1 cellular context compared by ENCODE assay signal in the genomic region with DNA sequence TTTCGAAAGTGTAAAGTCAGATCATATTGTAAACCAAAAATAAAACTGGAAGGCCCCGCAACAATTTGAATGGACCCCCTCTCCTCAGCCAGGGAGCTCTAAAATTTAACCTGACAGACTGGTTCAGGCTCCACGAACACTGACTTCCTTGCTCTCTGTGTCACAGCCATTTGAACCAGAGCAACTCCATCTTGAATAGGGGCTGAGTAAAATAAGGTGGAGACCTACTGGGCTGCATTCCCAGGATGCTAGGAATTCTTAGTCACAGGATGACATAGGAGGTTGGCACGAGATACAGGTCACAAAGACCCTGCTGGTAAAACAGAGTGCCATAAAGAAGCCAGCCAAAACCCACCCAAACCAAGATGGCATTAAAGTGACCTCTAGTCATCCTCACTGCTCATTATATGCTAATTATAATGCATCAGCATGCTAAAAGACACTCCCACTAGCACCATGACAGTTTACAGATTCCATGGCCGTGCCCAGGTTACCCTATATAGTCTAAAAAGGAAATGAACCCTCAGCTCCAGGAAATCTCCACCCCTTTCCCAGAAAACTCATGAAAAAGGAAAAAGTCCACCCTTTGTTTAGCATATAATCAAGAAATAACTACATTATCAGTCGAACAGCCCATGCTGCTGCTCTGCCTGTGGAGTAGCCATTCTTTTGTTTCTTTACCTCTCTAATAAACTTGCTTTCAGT.
TF ChIP-seq lines count a peak whose summit lies in the region.

No MANE protein-coding gene starts in this region.

TF ChIP-seq in K562, 482 proteins besides CTCF, POLR2A, EP300 and RAD21 (continued from another document):
- TF ChIP-seq, protein P1, sequence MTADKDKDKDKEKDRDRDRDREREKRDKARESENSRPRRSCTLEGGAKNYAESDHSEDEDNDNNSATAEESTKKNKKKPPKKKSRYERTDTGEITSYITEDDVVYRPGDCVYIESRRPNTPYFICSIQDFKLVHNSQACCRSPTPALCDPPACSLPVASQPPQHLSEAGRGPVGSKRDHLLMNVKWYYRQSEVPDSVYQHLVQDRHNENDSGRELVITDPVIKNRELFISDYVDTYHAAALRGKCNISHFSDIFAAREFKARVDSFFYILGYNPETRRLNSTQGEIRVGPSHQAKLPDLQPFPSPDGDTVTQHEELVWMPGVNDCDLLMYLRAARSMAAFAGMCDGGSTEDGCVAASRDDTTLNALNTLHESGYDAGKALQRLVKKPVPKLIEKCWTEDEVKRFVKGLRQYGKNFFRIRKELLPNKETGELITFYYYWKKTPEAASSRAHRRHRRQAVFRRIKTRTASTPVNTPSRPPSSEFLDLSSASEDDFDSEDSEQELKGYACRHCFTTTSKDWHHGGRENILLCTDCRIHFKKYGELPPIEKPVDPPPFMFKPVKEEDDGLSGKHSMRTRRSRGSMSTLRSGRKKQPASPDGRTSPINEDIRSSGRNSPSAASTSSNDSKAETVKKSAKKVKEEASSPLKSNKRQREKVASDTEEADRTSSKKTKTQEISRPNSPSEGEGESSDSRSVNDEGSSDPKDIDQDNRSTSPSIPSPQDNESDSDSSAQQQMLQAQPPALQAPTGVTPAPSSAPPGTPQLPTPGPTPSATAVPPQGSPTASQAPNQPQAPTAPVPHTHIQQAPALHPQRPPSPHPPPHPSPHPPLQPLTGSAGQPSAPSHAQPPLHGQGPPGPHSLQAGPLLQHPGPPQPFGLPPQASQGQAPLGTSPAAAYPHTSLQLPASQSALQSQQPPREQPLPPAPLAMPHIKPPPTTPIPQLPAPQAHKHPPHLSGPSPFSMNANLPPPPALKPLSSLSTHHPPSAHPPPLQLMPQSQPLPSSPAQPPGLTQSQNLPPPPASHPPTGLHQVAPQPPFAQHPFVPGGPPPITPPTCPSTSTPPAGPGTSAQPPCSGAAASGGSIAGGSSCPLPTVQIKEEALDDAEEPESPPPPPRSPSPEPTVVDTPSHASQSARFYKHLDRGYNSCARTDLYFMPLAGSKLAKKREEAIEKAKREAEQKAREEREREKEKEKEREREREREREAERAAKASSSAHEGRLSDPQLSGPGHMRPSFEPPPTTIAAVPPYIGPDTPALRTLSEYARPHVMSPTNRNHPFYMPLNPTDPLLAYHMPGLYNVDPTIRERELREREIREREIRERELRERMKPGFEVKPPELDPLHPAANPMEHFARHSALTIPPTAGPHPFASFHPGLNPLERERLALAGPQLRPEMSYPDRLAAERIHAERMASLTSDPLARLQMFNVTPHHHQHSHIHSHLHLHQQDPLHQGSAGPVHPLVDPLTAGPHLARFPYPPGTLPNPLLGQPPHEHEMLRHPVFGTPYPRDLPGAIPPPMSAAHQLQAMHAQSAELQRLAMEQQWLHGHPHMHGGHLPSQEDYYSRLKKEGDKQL (CRISPR knock-in tag; IDR thresholded peaks at IDR 0.05; ENCODE audit: borderline replicate concordance) = no peak
- TF ChIP-seq ZBTB7A (IDR thresholded peaks at IDR 0.05; ENCODE audit: borderline replicate concordance, control insufficient read depth, low read depth, low read length) = no peak
- no peak for TF ChIP-seq KDM5B (IDR thresholded peaks at IDR 0.05; ENCODE audit: insufficient replicate concordance, low read depth, low read length)
- no peak for TF ChIP-seq ZKSCAN3 (CRISPR knock-in tag; IDR thresholded peaks at IDR 0.05)
- TF ChIP-seq EP400 (IDR thresholded peaks at IDR 0.05) = no peak
- TF ChIP-seq KAT2B (IDR thresholded peaks at IDR 0.05; ENCODE audit: low read depth, low read length) = no peak
